Comparison of ENCODE assay signal across 21 cellular contexts in genomic region chr11:21602734-21603133, GRCh38.
"Had no signal": no experiment of that assay in that cellular context is flagged by ENCODE, and none has a peak within 500 bp of the region (broad histone marks: within the 10 kb centered on the region; RNA-seq: fewer than 3 reads in every experiment).

No MANE protein-coding gene starts in this region.

- H3K27me3 ChIP-seq: esophagus muscularis mucosa, gastrocnemius medialis, left lung, neutrophil, sigmoid colon, testis, tibial nerve had no signal

- H3K9me3 Mint-ChIP-seq: dendritic cell treated with granulocyte-macrophage colony-stimulating factor and Interleukin-4, amounts not matched to agents 40 ng/mL and 50 ng/mL, for 4 days had no signal

- H3K4me1 Mint-ChIP-seq: immature natural killer cell; naive thymus-derived CD4-positive, alpha-beta T cell; stimulated activated memory B cell treated with anti-CD40 and anti-IgM and Interleukin-4, amounts not matched to agents 10 μg/mL and 1 μg/mL and 100 μg/mL, for 72 hours had no signal

- H3K27ac Mint-ChIP-seq: dendritic cell treated with granulocyte-macrophage colony-stimulating factor and Interleukin-4, amounts not matched to agents 40 ng/mL and 50 ng/mL, for 4 days; effector memory CD8-positive, alpha-beta T cell; immature natural killer cell; naive thymus-derived CD4-positive, alpha-beta T cell; stimulated activated memory B cell treated with anti-CD40 and anti-IgM and Interleukin-4, amounts not matched to agents 10 μg/mL and 1 μg/mL and 100 μg/mL, for 72 hours; stimulated activated naive CD8-positive, alpha-beta T cell treated with anti-CD3 and anti-CD28 coated beads, Interleukin-15, Interleukin-2, amounts not matched to agents 100 ng/mL and 50 ng/mL, for 24 hours had no signal

- DNase-seq: effector memory CD8-positive, alpha-beta T cell; gastrocnemius medialis; immature natural killer cell; left lung; mesendoderm; naive thymus-derived CD4-positive, alpha-beta T cell; psoas muscle; retina; sigmoid colon; small intestine; stimulated activated CD4-positive, alpha-beta T cell treated with anti-CD3 and anti-CD28 coated beads, Interleukin-12 subunit alpha, Interleukin-12 subunit beta, amount 100 ng/mL, for 4 hours; stimulated activated CD4-positive, alpha-beta T cell treated with anti-CD3 and anti-CD28 coated beads, Interleukin-4, amount 100 ng/mL, for 1 hour; stimulated activated CD8-positive, alpha-beta memory T cell treated with anti-CD3 and anti-CD28 coated beads, Interleukin-4, amount 100 ng/mL, for 48 hours; testis had no signal

- H3K27ac ChIP-seq: epithelial cell of prostate, esophagus muscularis mucosa, gastrocnemius medialis, left lung, neutrophil, psoas muscle, sigmoid colon, testis, tibial nerve had no signal

- H3K36me3 Mint-ChIP-seq: immature natural killer cell; naive thymus-derived CD4-positive, alpha-beta T cell; stimulated activated memory B cell treated with anti-CD40 and anti-IgM and Interleukin-4, amounts not matched to agents 10 μg/mL and 1 μg/mL and 100 μg/mL, for 72 hours had no signal

- H3K4me3 Mint-ChIP-seq: dendritic cell treated with granulocyte-macrophage colony-stimulating factor and Interleukin-4, amounts not matched to agents 40 ng/mL and 50 ng/mL, for 4 days; effector memory CD8-positive, alpha-beta T cell; immature natural killer cell; naive thymus-derived CD4-positive, alpha-beta T cell; stimulated activated memory B cell treated with anti-CD40 and anti-IgM and Interleukin-4, amounts not matched to agents 10 μg/mL and 1 μg/mL and 100 μg/mL, for 72 hours; stimulated activated naive CD8-positive, alpha-beta T cell treated with anti-CD3 and anti-CD28 coated beads, Interleukin-15, Interleukin-2, amounts not matched to agents 100 ng/mL and 50 ng/mL, for 24 hours had no signal

- H3K4me1 ChIP-seq: esophagus muscularis mucosa, left lung, sigmoid colon, testis, tibial nerve had no signal

- H3K36me3 ChIP-seq: esophagus muscularis mucosa, gastrocnemius medialis, left lung, neutrophil, sigmoid colon, tibial nerve had no signal

- H3K9me3 ChIP-seq: esophagus muscularis mucosa, gastrocnemius medialis, left lung, neutrophil, psoas muscle, testis, tibial nerve had no signal

- H3K4me3 ChIP-seq: esophagus muscularis mucosa, gastrocnemius medialis, left lung, psoas muscle, sigmoid colon, testis, tibial nerve had no signal

- ATAC-seq: effector memory CD8-positive, alpha-beta T cell; gastrocnemius medialis; left lung; naive thymus-derived CD4-positive, alpha-beta T cell; stimulated activated memory B cell treated with anti-CD40 and anti-IgM and Interleukin-4, amounts not matched to agents 10 μg/mL and 1 μg/mL and 100 μg/mL, for 72 hours had no signal
